8 cellular contexts compared by ENCODE assay signal in the genomic region with DNA sequence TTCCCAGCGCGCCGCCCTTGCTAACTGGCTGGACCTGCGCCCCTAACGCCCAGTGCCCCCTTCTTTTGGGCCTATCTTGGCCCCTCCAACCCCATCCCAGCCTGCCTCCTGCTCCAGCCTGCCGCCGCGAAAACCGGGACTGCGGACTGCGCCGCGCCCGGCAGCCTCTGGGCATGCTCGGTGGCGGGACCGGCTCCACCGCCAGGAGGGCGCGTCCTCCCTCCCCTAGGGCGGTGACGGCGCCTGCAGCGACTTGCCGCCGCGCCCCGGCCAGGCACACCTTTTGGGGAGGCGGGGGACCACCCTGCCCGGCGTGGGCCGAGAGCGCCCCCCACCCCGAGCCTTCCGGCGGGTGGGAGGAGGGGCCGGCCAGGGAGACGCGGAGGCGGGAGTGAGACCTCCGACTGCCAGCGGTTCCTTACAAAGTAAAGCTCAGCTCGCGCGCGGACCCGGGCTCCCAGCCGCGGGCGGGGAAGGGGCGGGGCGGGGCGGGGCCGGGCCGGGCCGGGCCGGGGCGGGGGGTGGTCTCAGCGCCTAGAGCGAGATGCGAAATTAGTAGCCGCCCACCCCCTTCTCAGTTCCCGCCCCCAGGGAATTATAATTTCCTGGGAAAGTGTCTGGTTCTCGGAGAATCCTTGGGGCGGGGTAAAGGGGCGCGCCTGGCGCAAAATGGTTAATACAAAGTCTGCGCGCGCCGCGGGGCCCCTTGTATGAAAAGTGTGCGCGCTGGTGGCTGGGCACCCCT.
DNase-seq lines count a peak whose midpoint lies in the region; ATAC-seq and TF ChIP-seq lines count a peak whose summit lies in the region.

No MANE protein-coding gene starts in this region.

- TF ChIP-seq CTCF in progenitor cell of endocrine pancreas (IDR thresholded peaks at IDR 0.05; ENCODE audit: unreplicated experiment) = peak; percentile 43

- H3K4me3 Mint-ChIP-seq in progenitor cell of endocrine pancreas (ENCODE audit: low read depth) = peak overlapping the region; percentile 88

- peaks cover 48% of the 10 kb centered on the region for H3K27me3 Mint-ChIP-seq in progenitor cell of endocrine pancreas

- intact Hi-C loops in left ventricle myocardium superior (cut with micrococcal nuclease) = no loop called here

- peak overlapping the region; percentile 91 for H3K27ac Mint-ChIP-seq in progenitor cell of endocrine pancreas

- ATAC-seq in GM19463 (IDR thresholded peaks at IDR 0.05; ENCODE audit: unreplicated experiment) = peak; percentile 59
- peak; percentile 61 for ATAC-seq in HG03469 (IDR thresholded peaks at IDR 0.05; ENCODE audit: unreplicated experiment)
- peak; percentile 81 for ATAC-seq in left ventricle myocardium superior

- no peaks in the 10 kb centered on the region for H3K9me3 Mint-ChIP-seq in progenitor cell of endocrine pancreas (ENCODE audit: low read depth)

- H3K4me1 Mint-ChIP-seq in progenitor cell of endocrine pancreas (ENCODE audit: low read depth) = peaks cover 16% of the 10 kb centered on the region

- H3K36me3 Mint-ChIP-seq in progenitor cell of endocrine pancreas (ENCODE audit: insufficient read depth) = no peaks in the 10 kb centered on the region

- DNase-seq in DMS153 (lab: John Stamatoyannopoulos, UW) = peak; percentile 70
- peak; percentile 92 for DNase-seq in NCI-H774 (lab: John Stamatoyannopoulos, UW)
- DNase-seq in anterior cingulate cortex (lab: John Stamatoyannopoulos, UW) = peak in 55 of 58 donors; percentile 36 to 88 (median 71)
- DNase-seq in left ventricle myocardium superior = peak; percentile 90
- DNase-seq in progenitor cell of endocrine pancreas (ENCODE audit: low spot score, unreplicated experiment) = peak; percentile 58
- DNase-seq in NAMALWA (ENCODE audit: low spot score) = no peak
